In the genomic region with DNA sequence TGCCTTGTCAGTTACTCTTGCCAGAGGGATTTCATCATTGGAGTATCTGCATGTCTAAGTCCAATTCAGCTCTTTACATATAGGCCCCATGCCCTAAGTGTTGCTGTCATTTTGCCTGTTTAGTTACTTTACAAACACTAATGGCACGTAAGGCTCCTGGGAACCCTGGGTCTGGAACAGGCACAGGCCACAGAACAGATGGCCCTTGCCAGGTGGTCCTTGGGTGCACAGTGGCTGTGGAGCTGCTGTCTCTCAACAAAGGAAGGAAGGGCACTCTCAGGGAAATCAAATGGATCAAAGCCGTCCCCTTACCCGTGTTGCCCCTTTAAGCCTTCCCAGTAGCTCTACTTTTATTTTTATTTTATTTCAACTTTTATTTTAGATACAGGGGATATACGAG, we compare ENCODE assay signal across 28 cellular contexts. TPM values are rescaled to one million over a fixed set of nuclear protein-coding genes. Genes with fewer than 3 reads are reported as not detected.
DNase-seq lines count a peak whose midpoint lies in the region; ATAC-seq, FAIRE-seq and TF ChIP-seq lines count a peak whose summit lies in the region.
"Had no signal": no experiment of that assay in that cellular context is flagged by ENCODE, and none has a peak within 500 bp of the region (broad histone marks: within the 10 kb centered on the region; RNA-seq: fewer than 3 reads in every experiment).

No MANE protein-coding gene starts in this region.

- H3K36me3 Mint-ChIP-seq in HFFc6 (ENCODE audit: low read depth): peaks cover 74% of the 10 kb centered on the region

- peaks cover 25% of the 10 kb centered on the region for H3K9me3 Mint-ChIP-seq in HFFc6

- H3K9ac ChIP-seq in endothelial cell of umbilical vein (replicated peaks; ENCODE audit: extremely low read depth, insufficient read depth, low read length): no peak overlapping the region

- BruUV-seq in endothelial cell of umbilical vein (replicated peaks; lab: Mats Ljungman, UMichigan): no TSS peak

- no peak overlapping the region for H2AFZ ChIP-seq in endothelial cell of umbilical vein (ENCODE audit: low read depth, low read length)
- H2AFZ ChIP-seq in osteoblast (ENCODE audit: low read length): no peak overlapping the region

- dilution Hi-C loops in endothelial cell of umbilical vein (cut with MboI; ENCODE audit: extremely low pct_ligation_motif_present, low sequenced_read_pairs): no loop called here

- no peak for DNase-seq in HFFc6
- peak; percentile 67 for DNase-seq in NCI-H82 (lab: John Stamatoyannopoulos, UW)
- DNase-seq in endothelial cell of umbilical vein (ENCODE audit: low read depth, low spot score): no peak
- no peak for DNase-seq in osteoblast (ENCODE audit: insufficient read length, low spot score, missing footprints)
- no peak for DNase-seq in cerebellar nuclear complex (lab: John Stamatoyannopoulos, UW)
- DNase-seq in activated CD4-positive, alpha-beta T cell treated with anti-CD3 and anti-CD28 coated beads for 48 hours: no peak
- no peak for DNase-seq in stimulated activated CD4-positive, alpha-beta T cell treated with anti-CD3 and anti-CD28 coated beads, Interleukin-4, amount 100 ng/mL, for 4 hours
- DNase-seq: activated CD4-positive, alpha-beta T cell treated with anti-CD3 and anti-CD28 coated beads for 4 hours; activated gamma-delta T cell; activated naive CD8-positive, alpha-beta T cell treated with anti-CD3 and anti-CD28 coated beads, Interleukin-2, amount 10 ng/mL, durations not matched to agents 7 days and 5 days; activated T-cell treated with anti-CD3 and anti-CD28 coated beads, Interleukin-2, amount 50 U/mL, for 24 hours; caudate nucleus; CD4-positive, alpha-beta T cell; H9; Kasumi-1; left lung; naive thymus-derived CD8-positive, alpha-beta T cell; NCI-H748 treated with DMSO at 0.1 percent for 48 hours; nucleus accumbens; psoas muscle; stimulated activated naive CD4-positive, alpha-beta T cell treated with Interleukin-2 at 50 U/mL for 16 hours; T-helper 2 cell had no signal

- H3K4me3 ChIP-seq in endothelial cell of umbilical vein (replicated peaks in 1 of 3; ENCODE audit: insufficient read depth in 1 of 3, low read depth in 1 of 3, low read length in 3 of 3): no peak overlapping the region
- H3K4me3 ChIP-seq in osteoblast (ENCODE audit: insufficient read depth, low read length): no peak overlapping the region
- H3K4me3 ChIP-seq: ascending aorta, left lung, psoas muscle had no signal

- peaks cover 99% of the 10 kb centered on the region for H3K79me2 ChIP-seq in endothelial cell of umbilical vein (ENCODE audit: control insufficient read depth, insufficient read depth, low read length)
- H3K79me2 ChIP-seq in osteoblast (ENCODE audit: insufficient read depth, low read length): peaks cover 100% of the 10 kb centered on the region

- POLR2A ChIA-PET in endothelial cell of umbilical vein (lab: Charles Lee): interaction anchor here (1.1 kb wide), 1 partner anchor 8 kb away, joined by 3 read pairs; no protein-coding TSS in a partner anchor

- H3K9me3 ChIP-seq in endothelial cell of umbilical vein (replicated peaks; ENCODE audit: control insufficient read depth, insufficient read depth, low read length) (no peaks in the 10 kb centered on the region), osteoblast (ENCODE audit: low read depth, low read length) (peaks cover 2% of the 10 kb centered on the region)
- H3K9me3 ChIP-seq: ascending aorta, left lung had no signal

- TF ChIP-seq CTCF in HFFc6 (IDR thresholded peaks at IDR 0.05): no peak
- no peak for TF ChIP-seq CTCF in endothelial cell of umbilical vein (IDR thresholded peaks at IDR 0.05; ENCODE audit: extremely low read depth in 1 of 2, insufficient read depth in 1 of 2, low read depth in 1 of 2, low read length in 2 of 2)
- no peak for TF ChIP-seq CTCF in osteoblast (IDR thresholded peaks at IDR 0.05; ENCODE audit: extremely low read depth, low read depth, low read length)

- intact Hi-C loops in endothelial cell of umbilical vein (cut with micrococcal nuclease): loop anchor here (1.0 to 2.0 kb wide), 2 partner anchors 10 to 40 kb away; no protein-coding TSS in a partner anchor

- no peak for FAIRE-seq in endothelial cell of umbilical vein (lab: Jason Lieb, UNC)
- FAIRE-seq: endometrium, urothelium cell line had no signal

- H4K20me1 ChIP-seq in endothelial cell of umbilical vein (replicated peaks; ENCODE audit: control insufficient read depth, extremely low read depth, insufficient read depth, low read length) (no peaks in the 10 kb centered on the region), osteoblast (ENCODE audit: insufficient read depth, low read length) (peaks cover 63% of the 10 kb centered on the region)

- H3K4me3 Mint-ChIP-seq in HFFc6: no peak overlapping the region
- H3K4me3 Mint-ChIP-seq: activated naive CD8-positive, alpha-beta T cell treated with anti-CD3 and anti-CD28 coated beads, Interleukin-2, amount 10 ng/mL, durations not matched to agents 7 days and 5 days; activated T-cell treated with anti-CD3 and anti-CD28 coated beads, Interleukin-2, amount 50 U/mL, for 24 hours; CD4-positive, alpha-beta T cell; dendritic cell treated with granulocyte-macrophage colony-stimulating factor and Interleukin-4, amounts not matched to agents 40 ng/mL and 50 ng/mL, for 4 days; H9; mesothelial cell of epicardium; naive thymus-derived CD8-positive, alpha-beta T cell had no signal

- peaks cover 100% of the 10 kb centered on the region for H3K4me1 Mint-ChIP-seq in HFFc6 (ENCODE audit: low read depth)
- H3K4me1 Mint-ChIP-seq: activated naive CD8-positive, alpha-beta T cell treated with anti-CD3 and anti-CD28 coated beads, Interleukin-2, amount 10 ng/mL, durations not matched to agents 7 days and 5 days had no signal

- no peak for ATAC-seq in HG03045 (IDR thresholded peaks at IDR 0.05; ENCODE audit: unreplicated experiment)
- ATAC-seq: naive thymus-derived CD8-positive, alpha-beta T cell had no signal

- H3K27me3 ChIP-seq in endothelial cell of umbilical vein (ENCODE audit: control insufficient read depth in 2 of 2, insufficient read depth in 2 of 2, low read length in 2 of 2) (no peaks in the 10 kb centered on the region), osteoblast (ENCODE audit: insufficient read depth, low read length) (no peaks in the 10 kb centered on the region)
- H3K27me3 ChIP-seq: ascending aorta, left lung had no signal

- CTCF ChIA-PET in endothelial cell of umbilical vein (lab: Charles Lee): interaction anchor here (1.0 to 2.8 kb wide), 10 partner anchors 8 to 105 kb away, joined by 3 to 12 read pairs (median 5); no protein-coding TSS in a partner anchor

- peak overlapping the region; percentile 84 for H3K27ac Mint-ChIP-seq in HFFc6
- H3K27ac Mint-ChIP-seq: activated naive CD8-positive, alpha-beta T cell treated with anti-CD3 and anti-CD28 coated beads, Interleukin-2, amount 10 ng/mL, durations not matched to agents 7 days and 5 days; activated T-cell treated with anti-CD3 and anti-CD28 coated beads, Interleukin-2, amount 50 U/mL, for 24 hours; CD4-positive, alpha-beta T cell; dendritic cell treated with granulocyte-macrophage colony-stimulating factor and Interleukin-4, amounts not matched to agents 40 ng/mL and 50 ng/mL, for 4 days; mesothelial cell of epicardium; naive thymus-derived CD8-positive, alpha-beta T cell had no signal

- peak overlapping the region; percentile 88 for H3K27ac ChIP-seq in endothelial cell of umbilical vein (ENCODE audit: insufficient read depth, low read depth, low read length)
- H3K27ac ChIP-seq in osteoblast (ENCODE audit: low read depth, low read length): peak overlapping the region; percentile 51
- H3K27ac ChIP-seq: ascending aorta, left lung, psoas muscle had no signal

- H3K4me2 ChIP-seq in endothelial cell of umbilical vein (ENCODE audit: insufficient read depth, low read length) (no peak overlapping the region), osteoblast (ENCODE audit: insufficient read depth, low read length) (no peak overlapping the region)

- no peaks in the 10 kb centered on the region for H3K9me1 ChIP-seq in endothelial cell of umbilical vein (replicated peaks; ENCODE audit: control insufficient read depth, extremely low read depth, insufficient read depth, low read length)

- peaks cover 3% of the 10 kb centered on the region; the same call in 1 of the 2 replicates for H3K27me3 Mint-ChIP-seq in HFFc6 (ENCODE audit: insufficient read depth)
- H3K27me3 Mint-ChIP-seq: activated naive CD8-positive, alpha-beta T cell treated with anti-CD3 and anti-CD28 coated beads, Interleukin-2, amount 10 ng/mL, durations not matched to agents 7 days and 5 days; activated T-cell treated with anti-CD3 and anti-CD28 coated beads, Interleukin-2, amount 50 U/mL, for 24 hours; dendritic cell treated with granulocyte-macrophage colony-stimulating factor and Interleukin-4, amounts not matched to agents 40 ng/mL and 50 ng/mL, for 4 days had no signal

- H3K36me3 ChIP-seq in endothelial cell of umbilical vein (ENCODE audit: control insufficient read depth in 2 of 2, extremely low read depth in 1 of 2, insufficient read depth in 2 of 2, low read length in 2 of 2) (no peaks in the 10 kb centered on the region), osteoblast (ENCODE audit: insufficient read depth, low read length) (peaks cover 19% of the 10 kb centered on the region)
- H3K36me3 ChIP-seq: ascending aorta, left lung had no signal

- TF ChIP-seq POLR2A in endothelial cell of umbilical vein (IDR thresholded peaks at IDR 0.05; ENCODE audit: low read depth, low read length): no peak

- H3K4me1 ChIP-seq in endothelial cell of umbilical vein (ENCODE audit: control insufficient read depth, extremely low read depth, insufficient read depth, low read length) (peaks cover 44% of the 10 kb centered on the region), osteoblast (ENCODE audit: insufficient read depth, low read length) (peaks cover 54% of the 10 kb centered on the region)

TF ChIP-seq in endothelial cell of umbilical vein, 7 proteins besides CTCF, POLR2A, EP300 and RAD21:
- TF ChIP-seq POLR2AphosphoS5 (IDR thresholded peaks at IDR 0.05; ENCODE audit: insufficient read depth, low read depth, low read length): no peak
- TF ChIP-seq FOS (IDR thresholded peaks at IDR 0.05; ENCODE audit: borderline replicate concordance, insufficient read depth, low read length): no peak
- no peak for TF ChIP-seq JUN (IDR thresholded peaks at IDR 0.05; ENCODE audit: borderline replicate concordance, insufficient read depth, insufficient read length, low read depth)

RNA-seq across cellular contexts. Expression of gene TRIO, which starts 21.6 kb away (rescaled TPM):
- 100 to 1,000 TPM; 167 to 219 (median 190) TPM for total RNA-seq in HFFc6 (2021; fragmentation: NEBNext Ultra II Directional; extraction: Animal tissue kit (Norgen Biotek cat#: 25700))
- total RNA-seq in endothelial cell of umbilical vein (242 and 248 TPM in 2 replicates), osteoblast (246 and 274 TPM in 2 replicates)
- polyA plus RNA-seq in endothelial cell of umbilical vein: 78.8 and 82.9 TPM in 2 replicates
- polyA plus RNA-seq in endothelial cell of umbilical vein (2011; cell fraction: cytosol; rRNA removed): 78.5 and 80.6 TPM in 2 replicates
- polyA plus RNA-seq in endothelial cell of umbilical vein (2011; cell fraction: nucleus; rRNA removed): 578 and 654 TPM in 2 replicates
- 97.7 and 123 TPM in 2 replicates for polyA plus RNA-seq in endothelial cell of umbilical vein (2012)
- 717 and 753 TPM in 2 replicates for polyA minus RNA-seq in endothelial cell of umbilical vein
- 58.8 TPM for polyA minus RNA-seq in endothelial cell of umbilical vein (2011; cell fraction: cytosol; rRNA and poly(A)+ RNA removed)
- 902 and 1,116 TPM in 2 replicates for polyA minus RNA-seq in endothelial cell of umbilical vein (2011; cell fraction: nucleus; rRNA and poly(A)+ RNA removed)
